9 cellular contexts compared by ENCODE assay signal in genomic region chr1:42173155-42173933, GRCh38. TPM values are rescaled to one million over a fixed set of nuclear protein-coding genes. Genes with fewer than 3 reads are reported as not detected.
DNase-seq lines count a peak whose midpoint lies in the region; ATAC-seq and TF ChIP-seq lines count a peak whose summit lies in the region.
"Had no signal": no experiment of that assay in that cellular context is flagged by ENCODE, and none has a peak within 500 bp of the region (broad histone marks: within the 10 kb centered on the region; RNA-seq: fewer than 3 reads in every experiment).

No MANE protein-coding gene starts in this region.

- peak; percentile 15 for DNase-seq in SIG-M5 treated with dmso at 0.1 percent for 504 hours (lab: John Stamatoyannopoulos, UW; ENCODE audit: unreplicated experiment)
- DNase-seq in SIG-M5 (lab: John Stamatoyannopoulos, UW): no peak
- peak; percentile 25 for DNase-seq in NCI-H446 treated with DMSO at 0.1 percent for 48 hours (lab: John Stamatoyannopoulos, UW)
- DNase-seq in activated CD4-positive, alpha-beta T cell treated with anti-CD3 and anti-CD28 coated beads, Interleukin-2, amount 10 ng/mL, durations not matched to agents 24 days and 14 days: peak; percentile 89
- peak; percentile 69 for DNase-seq in colonic mucosa
- peak; percentile 31 to 51 (median 49) for DNase-seq in stimulated activated CD4-positive, alpha-beta T cell treated with anti-CD3 and anti-CD28 coated beads, TNF-alpha, amount 100 ng/mL, for 4 hours (ENCODE audit: low read depth in 3 of 3)

- no peaks in the 10 kb centered on the region for H3K36me3 ChIP-seq in colonic mucosa
- no peaks in the 10 kb centered on the region for H3K36me3 ChIP-seq in liver (ENCODE audit: control insufficient read depth in 4 of 4, insufficient read depth in 3 of 4, low read depth in 1 of 4, low read length in 3 of 4)

- H3K27ac Mint-ChIP-seq in activated CD4-positive, alpha-beta T cell treated with anti-CD3 and anti-CD28 coated beads, Interleukin-2, amount 10 ng/mL, durations not matched to agents 24 days and 14 days: no peak overlapping the region

- H3K4me1 Mint-ChIP-seq in activated CD4-positive, alpha-beta T cell treated with anti-CD3 and anti-CD28 coated beads, Interleukin-2, amount 10 ng/mL, durations not matched to agents 24 days and 14 days: no peaks in the 10 kb centered on the region

- TF ChIP-seq RAD21 in liver (IDR thresholded peaks at IDR 0.05): peak; percentile 79 to 89

- peaks cover 3% of the 10 kb centered on the region for H3K36me3 Mint-ChIP-seq in activated CD4-positive, alpha-beta T cell treated with anti-CD3 and anti-CD28 coated beads, Interleukin-2, amount 10 ng/mL, durations not matched to agents 24 days and 14 days (ENCODE audit: low read depth)

- H3K4me3 ChIP-seq in colonic mucosa (no peak overlapping the region), liver (ENCODE audit: low read depth in 1 of 3, low read length in 3 of 3) (no peak overlapping the region)

- H3K27me3 ChIP-seq in colonic mucosa (no peaks in the 10 kb centered on the region), liver (ENCODE audit: control insufficient read depth in 4 of 4, insufficient read depth in 4 of 4, low read length in 3 of 4) (no peaks in the 10 kb centered on the region)

- WGBS in liver: 34% methylated on average over 9 of the region's 9 CpGs

- H3K4me3 Mint-ChIP-seq in activated CD4-positive, alpha-beta T cell treated with anti-CD3 and anti-CD28 coated beads, Interleukin-2, amount 10 ng/mL, durations not matched to agents 24 days and 14 days: no peak overlapping the region

- peak overlapping the region; percentile 38 to 46 for H3K9ac ChIP-seq in colonic mucosa (ENCODE audit: low read depth in 2 of 2, low read length in 2 of 2)
- no peak overlapping the region for H3K9ac ChIP-seq in liver (ENCODE audit: low read depth in 1 of 2, low read length in 2 of 2)

- H3K9me3 Mint-ChIP-seq in activated CD4-positive, alpha-beta T cell treated with anti-CD3 and anti-CD28 coated beads, Interleukin-2, amount 10 ng/mL, durations not matched to agents 24 days and 14 days: no peaks in the 10 kb centered on the region

- H3K4me1 ChIP-seq in colonic mucosa (peaks cover 15% of the 10 kb centered on the region), liver (ENCODE audit: control insufficient read depth in 4 of 4, insufficient read depth in 4 of 4, low read length in 3 of 4) (peaks cover 11 to 17% (median 13%) of the 10 kb centered on the region in 4 donors)

- H3K9me3 ChIP-seq in colonic mucosa: no peaks in the 10 kb centered on the region
- no peaks in the 10 kb centered on the region for H3K9me3 ChIP-seq in liver (ENCODE audit: control insufficient read depth in 4 of 4, low read length in 3 of 4)

- H3K27ac ChIP-seq in colonic mucosa (peak overlapping the region; percentile 64), liver (ENCODE audit: low read depth in 1 of 2, low read length in 2 of 2) (peak overlapping the region in 1 of 2 donors; percentile 55)

- no peak for ATAC-seq in GM21390 (IDR thresholded peaks at IDR 0.05; ENCODE audit: unreplicated experiment)

- intact Hi-C loops in activated CD4-positive, alpha-beta T cell treated with anti-CD3 and anti-CD28 coated beads, Interleukin-2, amount 10 ng/mL, durations not matched to agents 24 days and 14 days (cut with micrococcal nuclease): loop anchor here (1.0 to 10.0 kb wide), 3 partner anchors 26 to 659 kb away; no protein-coding TSS in a partner anchor
- intact Hi-C loops in colonic mucosa (cut with DNase I): no loop called here

- peak; percentile 95 for TF ChIP-seq CTCF in colonic mucosa (IDR thresholded peaks at IDR 0.05)
- TF ChIP-seq CTCF in liver (IDR thresholded peaks at IDR 0.05; ENCODE audit: low read depth, low read length, missing input control): peak; percentile 89

- no peaks in the 10 kb centered on the region for H3K27me3 Mint-ChIP-seq in activated CD4-positive, alpha-beta T cell treated with anti-CD3 and anti-CD28 coated beads, Interleukin-2, amount 10 ng/mL, durations not matched to agents 24 days and 14 days

TF ChIP-seq in liver, 16 proteins besides CTCF, POLR2A, EP300 and RAD21:
- TF ChIP-seq HNF4G (IDR thresholded peaks at IDR 0.05) (no peak), REST (IDR thresholded peaks at IDR 0.05) (no peak), HNF4A (conservative IDR thresholded peaks at IDR 0.05) (no peak), YY1 (IDR thresholded peaks at IDR 0.05) (no peak), SP1 (IDR thresholded peaks at IDR 0.05) (no peak), ZBTB33 (IDR thresholded peaks at IDR 0.05) (no peak), ATF3 (IDR thresholded peaks at IDR 0.05) (no peak), TAF1 (conservative IDR thresholded peaks at IDR 0.05) (no peak), GABPA (IDR thresholded peaks at IDR 0.05 in 1 of 2, conservative IDR thresholded peaks at IDR 0.05 in 1 of 2) (no peak), JUND (IDR thresholded peaks at IDR 0.05) (no peak), RXRA (IDR thresholded peaks at IDR 0.05) (no peak), MAX (IDR thresholded peaks at IDR 0.05) (no peak), FOXA2 (IDR thresholded peaks at IDR 0.05) (no peak), FOXA1 (IDR thresholded peaks at IDR 0.05) (no peak), EGR1 (IDR thresholded peaks at IDR 0.05; ENCODE audit: low read depth in 2 of 2) (no peak), NR2F2 (IDR thresholded peaks at IDR 0.05) (no peak)

RNA-seq across cellular contexts. Expression of gene GUCA2A, which starts 8.8 kb away (rescaled TPM):
- not detected in 2 replicates for total RNA-seq in activated CD4-positive, alpha-beta T cell treated with anti-CD3 and anti-CD28 coated beads, Interleukin-2, amount 10 ng/mL, durations not matched to agents 24 days and 14 days
- 100 to 1,000 TPM; 195 to 959 TPM for total RNA-seq in colonic mucosa
- not detected for total RNA-seq in liver
- polyA plus RNA-seq in liver: not detected
- total RNA-seq: renal cortical epithelial cell had no signal

RNA-seq across cellular contexts. Expression of gene GUCA2B, which starts 20.1 kb away (rescaled TPM):
- not detected in 2 replicates for total RNA-seq in activated CD4-positive, alpha-beta T cell treated with anti-CD3 and anti-CD28 coated beads, Interleukin-2, amount 10 ng/mL, durations not matched to agents 24 days and 14 days
- total RNA-seq in colonic mucosa (10 to 100 TPM; 27.7 to 44.5 TPM), liver (not detected)
- 1 to 10 TPM; 1.7 to 3.3 TPM for polyA plus RNA-seq in liver
- total RNA-seq: renal cortical epithelial cell had no signal

Comparison
In these comparisons a context has a peak if more than half of its experiments do, and no peak if none do; other contexts are left out.
1. H3K9ac ChIP-seq: peak in colonic mucosa (2 of 2); none in liver (0 of 2).
2. RNA of gene GUCA2A, which starts 8.8 kb away (total RNA-seq): 195 to 959 TPM in colonic mucosa; not detected in activated CD4-positive, alpha-beta T cell treated with anti-CD3 and anti-CD28 coated beads, Interleukin-2, amount 10 ng/mL, durations not matched to agents 24 days and 14 days and not detected in liver; every median in the first group is over 100 times any median in the second.
3. RNA of gene GUCA2B, which starts 20.1 kb away (total RNA-seq): 27.7 to 44.5 TPM in colonic mucosa; not detected in liver and not detected in activated CD4-positive, alpha-beta T cell treated with anti-CD3 and anti-CD28 coated beads, Interleukin-2, amount 10 ng/mL, durations not matched to agents 24 days and 14 days; every median in the first group is over 10 times any median in the second.